ENCODE assay signal across 9 cellular contexts in genomic region chr9:105901514-105902109, GRCh38.
A peak's percentile ranks its signal among the peaks of the same experiment; 100 is the strongest.
DNase-seq lines count a peak whose midpoint lies in the region; ATAC-seq, FAIRE-seq and TF ChIP-seq lines count a peak whose summit lies in the region.
"Had no signal": no experiment of that assay in that cellular context is flagged by ENCODE, and none has a peak within 500 bp of the region (broad histone marks: within the 10 kb centered on the region; RNA-seq: fewer than 3 reads in every experiment).

No MANE protein-coding gene starts in this region.

- no peaks in the 10 kb centered on the region for H3K9me1 ChIP-seq in keratinocyte (ENCODE audit: control insufficient read depth, extremely low read depth, insufficient read depth, low read length)

- SMC1A ChIA-PET in GM12878 (lab: Charles Lee; ENCODE audit: uncharacterized antibody, unreplicated experiment) = no interaction called here

- H3K36me3 ChIP-seq in GM12878 (ENCODE audit: control insufficient read depth in 2 of 2, insufficient read depth in 2 of 2, low read length in 1 of 2) (no peaks in the 10 kb centered on the region), keratinocyte (ENCODE audit: control insufficient read depth in 2 of 2, extremely low read depth in 1 of 2, insufficient read depth in 2 of 2, low read length in 2 of 2) (no peaks in the 10 kb centered on the region), upper lobe of left lung (no peaks in the 10 kb centered on the region)

- no peak for FAIRE-seq in GM12878 (lab: Jason Lieb, UNC)
- peak; percentile 13 for FAIRE-seq in keratinocyte (lab: Jason Lieb, UNC)

- H3K79me2 ChIP-seq in GM12878 (ENCODE audit: control insufficient read depth, insufficient read depth, low read length) (no peaks in the 10 kb centered on the region), keratinocyte (ENCODE audit: control insufficient read depth, insufficient read depth, low read length) (no peaks in the 10 kb centered on the region)

- H3K4me1 ChIP-seq in GM12878 (ENCODE audit: control insufficient read depth, insufficient read depth, low read length) = no peaks in the 10 kb centered on the region
- H3K4me1 ChIP-seq in keratinocyte (ENCODE audit: control insufficient read depth, extremely low read depth, insufficient read depth, low read length) = no peaks in the 10 kb centered on the region
- H3K4me1 ChIP-seq in upper lobe of left lung = no peaks in the 10 kb centered on the region

- DNase-seq in GM10266 (ENCODE audit: extremely low spot score) (peak; percentile 29), NCI-H1092 (lab: John Stamatoyannopoulos, UW) (peak; percentile 49), GM12878 (ENCODE audit: low read depth, low spot score) (no peak), keratinocyte (ENCODE audit: low read depth, low spot score) (no peak), upper lobe of left lung (peak in 1 of 2 donors; percentile 10)
- DNase-seq in activated T-cell treated with anti-CD3 and anti-CD28 coated beads, Interleukin-2, amount 50 U/mL, for 1 hour = no peak
- DNase-seq: activated B cell treated with CpG ODN at 0.5 μM for 24 hours had no signal

- TF ChIP-seq EP300 in GM12878 (IDR thresholded peaks at IDR 0.05; ENCODE audit: borderline replicate concordance in 1 of 2, control insufficient read depth in 1 of 2, low read depth in 2 of 2, low read length in 2 of 2) (no peak), upper lobe of left lung (IDR thresholded peaks at IDR 0.05) (no peak)

- no peak overlapping the region for H3K27ac ChIP-seq in GM12878 (ENCODE audit: control insufficient read depth, insufficient read depth)
- no peak overlapping the region for H3K27ac ChIP-seq in keratinocyte (ENCODE audit: control insufficient read depth, insufficient read depth, low read length)
- no peak overlapping the region for H3K27ac ChIP-seq in upper lobe of left lung
- H3K27ac ChIP-seq: skin epidermis had no signal

- BruUV-seq in GM12878 (replicated peaks; lab: Mats Ljungman, UMichigan) = no TSS peak

- CTCF ChIA-PET in GM12878 (lab: Yijun Ruan, JAX) = interaction anchor here (1.2 kb wide), 1 partner anchor 20 kb away, joined by 3 read pairs; no protein-coding TSS in a partner anchor

- POLR2A ChIA-PET in GM12878 (lab: Charles Lee) = no interaction called here

- H3K4me3 ChIP-seq in GM12878 = no peak overlapping the region
- H3K4me3 ChIP-seq in keratinocyte (ENCODE audit: control insufficient read depth in 2 of 3, extremely low read depth in 1 of 3, insufficient read depth in 2 of 3, low read depth in 1 of 3, low read length in 3 of 3) = no peak overlapping the region
- H3K4me3 ChIP-seq in upper lobe of left lung = no peak overlapping the region
- H3K4me3 ChIP-seq: skin epidermis had no signal

- no peak overlapping the region for H2AFZ ChIP-seq in GM12878 (ENCODE audit: control insufficient read depth, low read depth, low read length)
- no peak overlapping the region for H2AFZ ChIP-seq in keratinocyte (ENCODE audit: control insufficient read depth, low read length)

- dilution Hi-C loops in keratinocyte (cut with MboI; ENCODE audit: extremely low pct_ligation_motif_present, low sequenced_read_pairs) = no loop called here

- H4K20me1 ChIP-seq in GM12878 (ENCODE audit: control insufficient read depth, insufficient read depth) = no peaks in the 10 kb centered on the region
- no peaks in the 10 kb centered on the region for H4K20me1 ChIP-seq in keratinocyte (ENCODE audit: control insufficient read depth, extremely low read depth, insufficient read depth, low read length)

- intact Hi-C loops in GM12878 (cut with micrococcal nuclease; ENCODE audit: unreplicated experiment) = loop anchor here (5.0 kb wide), 1 partner anchor 1271 kb away; no protein-coding TSS in a partner anchor

- WGBS in GM12878 (ENCODE audit: insufficient coverage, insufficient replicate concordance, low lambda C conversion rate, missing lambda C conversion rate) = 17% methylated on average over 4 of the region's 4 CpGs
- 30 to 50% methylated on average over 1 to 4 of the region's 4 CpGs for WGBS in upper lobe of left lung, 2 donors

- H3K9me3 ChIP-seq in GM12878 (replicated peaks; ENCODE audit: control insufficient read depth, insufficient read depth, low read length) = no peaks in the 10 kb centered on the region; the same call in 2 of the 3 replicates
- no peaks in the 10 kb centered on the region for H3K9me3 ChIP-seq in keratinocyte (ENCODE audit: control insufficient read depth, low read depth, low read length)
- no peaks in the 10 kb centered on the region for H3K9me3 ChIP-seq in upper lobe of left lung

- RAD21 ChIA-PET in GM12878 (lab: Charles Lee; ENCODE audit: unreplicated experiment) = no interaction called here

- TF ChIP-seq CTCF in GM10266 (IDR thresholded peaks at IDR 0.05; ENCODE audit: control insufficient read depth, insufficient read depth, low read depth, missing control alignments) = peak; percentile 56
- peak; percentile 67 to 80 (median 67) for TF ChIP-seq CTCF in GM12878 (IDR thresholded peaks at IDR 0.05 in 2 of 3, conservative IDR thresholded peaks at IDR 0.05 in 1 of 3; ENCODE audit: control insufficient read depth in 2 of 3, extremely low read depth in 1 of 3, insufficient read depth in 1 of 3, low read depth in 3 of 3, low read length in 3 of 3)
- peak; percentile 83 to 89 (median 88) for TF ChIP-seq CTCF in keratinocyte (optimal IDR thresholded peaks at IDR 0.05 in 1 of 3, IDR thresholded peaks at IDR 0.05 in 1 of 3, conservative IDR thresholded peaks at IDR 0.05 in 1 of 3; ENCODE audit: extremely low read depth in 1 of 3, insufficient read depth in 2 of 3, low read length in 3 of 3)
- peak in 4 of 6 experiments; percentile 45 to 62 (median 48) for TF ChIP-seq CTCF in upper lobe of left lung (IDR thresholded peaks at IDR 0.05)

- no peak overlapping the region for H3K9ac ChIP-seq in GM12878 (ENCODE audit: control insufficient read depth, insufficient read depth, low read length)
- no peak overlapping the region for H3K9ac ChIP-seq in keratinocyte (ENCODE audit: control insufficient read depth, extremely low read depth, insufficient read depth, low read length)

- H3K27me3 ChIP-seq in GM12878 (replicated peaks in 1 of 2; ENCODE audit: control insufficient read depth in 2 of 2, insufficient read depth in 2 of 2, low read length in 1 of 2) = no peaks in the 10 kb centered on the region; a peak in 1 of 4 replicates
- no peaks in the 10 kb centered on the region for H3K27me3 ChIP-seq in keratinocyte (ENCODE audit: control insufficient read depth, extremely low read depth, insufficient read depth, low read length)
- H3K27me3 ChIP-seq in upper lobe of left lung = no peaks in the 10 kb centered on the region

- in situ Hi-C loops in GM12878 (cut with MboI) = no loop called here

- H3K4me2 ChIP-seq in GM12878 (ENCODE audit: control insufficient read depth, insufficient read depth) (no peak overlapping the region), keratinocyte (ENCODE audit: control insufficient read depth, extremely low read depth, insufficient read depth, low read depth, low read length) (no peak overlapping the region)

- no peak for TF ChIP-seq POLR2A in GM12878 (IDR thresholded peaks at IDR 0.05; ENCODE audit: low read depth, low read length)
- no peak for TF ChIP-seq POLR2A in upper lobe of left lung (IDR thresholded peaks at IDR 0.05)

- peak; percentile 67 for TF ChIP-seq RAD21 in GM12878 (IDR thresholded peaks at IDR 0.05; ENCODE audit: insufficient read depth, low read depth, low read length)

- ATAC-seq in GM21619 (IDR thresholded peaks at IDR 0.05; ENCODE audit: unreplicated experiment) (peak; percentile 83), GM12878 (peak; percentile 99), upper lobe of left lung (ENCODE audit: low FRiP score in 2 of 2) (peak; percentile 74 to 79)

TF ChIP-seq in GM12878, 131 proteins besides CTCF, POLR2A, EP300 and RAD21 (continues in another document):
- no peak for TF ChIP-seq HSF1 (IDR thresholded peaks at IDR 0.05; ENCODE audit: low read depth, low read length)

Comparison
In these comparisons a context has a peak if more than half of its experiments do, and no peak if none do; other contexts are left out.
1. DNase-seq: peak in GM10266 (single experiment) and NCI-H1092 (single experiment); none in GM12878 (single experiment), keratinocyte (single experiment) and activated T-cell treated with anti-CD3 and anti-CD28 coated beads, Interleukin-2, amount 50 U/mL, for 1 hour (single experiment).
2. Peak in every context shown above with its lines, with median percentiles within 50 percentile points of each other: CTCF ChIP-seq and ATAC-seq.